Comparison of ENCODE assay signal across 1 cellular context in the genomic region with DNA sequence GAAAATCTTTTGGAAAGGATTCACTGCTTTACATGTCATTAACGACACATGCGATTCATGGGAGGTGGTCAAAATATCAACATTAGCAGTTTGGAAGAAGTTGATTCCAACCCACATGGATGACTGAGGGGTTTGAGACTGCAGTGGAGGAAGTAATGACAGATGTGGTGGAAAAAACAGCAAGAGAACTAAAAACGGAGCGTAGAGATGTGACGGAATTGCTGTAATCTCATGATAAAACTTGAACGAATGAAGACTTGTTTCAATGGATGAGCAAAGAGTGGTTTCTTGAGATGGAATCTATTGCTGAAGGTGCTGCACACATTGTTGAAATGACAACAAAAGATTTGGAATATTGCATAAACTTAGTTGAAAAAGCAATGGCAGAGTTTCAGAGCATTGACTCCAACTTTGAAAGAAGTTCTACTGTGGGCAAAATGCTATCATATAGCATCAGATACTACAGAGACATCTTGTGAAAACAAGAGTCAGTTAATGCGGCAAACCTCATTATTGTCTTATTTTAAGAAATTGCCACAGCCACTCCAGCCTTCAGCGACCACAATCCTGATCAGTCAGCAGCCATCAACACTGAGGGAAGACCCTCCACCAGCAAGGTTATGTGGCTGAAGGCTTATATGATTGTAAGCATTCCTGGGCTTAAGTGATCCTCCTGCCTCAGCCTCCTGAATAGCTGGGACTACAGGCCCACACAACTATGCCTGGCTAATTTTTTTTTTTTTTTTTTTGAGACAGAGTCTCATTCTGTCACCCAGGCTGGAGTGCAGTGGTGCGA.
A peak's percentile ranks its signal among the peaks of the same experiment; 100 is the strongest.
TF ChIP-seq lines count a peak whose summit lies in the region.

No MANE protein-coding gene starts in this region.

TF ChIP-seq in GM23338, 12 proteins besides CTCF, POLR2A, EP300 and RAD21:
- TF ChIP-seq CREB1 (CRISPR knock-in tag; IDR thresholded peaks at IDR 0.05; ENCODE audit: low read depth) (no peak), ZNF331 (CRISPR knock-in tag; IDR thresholded peaks at IDR 0.05; ENCODE audit: low read depth) (no peak), POLR2AphosphoS5 (IDR thresholded peaks at IDR 0.05; ENCODE audit: low read depth) (peak; percentile 32; the same call in 1 of the 2 replicates)
TF ChIP-seq in GM23338: peak in this region for 1.
